Comparison of ENCODE assay signal across 10 cellular contexts in genomic region chr17:74730491-74731346, GRCh38. TPM values are rescaled to one million over a fixed set of nuclear protein-coding genes. Genes with fewer than 3 reads are reported as not detected.
DNase-seq lines count a peak whose midpoint lies in the region; TF ChIP-seq lines count a peak whose summit lies in the region.
"Had no signal": no experiment of that assay in that cellular context is flagged by ENCODE, and none has a peak within 500 bp of the region (broad histone marks: within the 10 kb centered on the region; RNA-seq: fewer than 3 reads in every experiment).

No MANE protein-coding gene starts in this region.

- TF ChIP-seq CTCF in GM13976 (IDR thresholded peaks at IDR 0.05; ENCODE audit: borderline replicate concordance, control extremely low read depth, extremely low read depth, insufficient read depth, missing control alignments) = no peak
- no peak for TF ChIP-seq CTCF in RWPE1 (conservative IDR thresholded peaks at IDR 0.05; ENCODE audit: low read depth)

- in situ Hi-C loops in GM13976 (cut with MboI; ENCODE audit: low sequenced_read_pairs, unreplicated experiment) = no loop called here

- intact Hi-C loops in posterior vena cava (cut with DNase I) = no loop called here

- H3K27ac ChIP-seq in RWPE1 = 0 out of 2 replicates have a peak overlapping the region, but pooled peaks have one; percentile 12

- peak; percentile 32 for DNase-seq in GM13976 (ENCODE audit: low spot score)
- no peak for DNase-seq in RWPE1 (ENCODE audit: low spot score)
- peak; percentile 32 for DNase-seq in activated T-helper 9 cell treated with anti-CD3 and anti-CD28 coated beads, Interleukin-2, amount 50 U/mL, for 16 hours (ENCODE audit: low read depth)
- peak; percentile 78 for DNase-seq in posterior vena cava (ENCODE audit: low spot score)
- no peak for DNase-seq in dermis blood vessel endothelial cell
- no peak for DNase-seq in foreskin melanocyte
- DNase-seq in NCI-H187 treated with DMSO at 0.1 percent for 48 hours (lab: John Stamatoyannopoulos, UW) = no peak
- DNase-seq: DMS79 had no signal

- CTCF ChIA-PET in RWPE1 (lab: Yijun Ruan, JAX) = no interaction called here

- POLR2A ChIA-PET in RWPE1 (lab: Yijun Ruan, JAX; ENCODE audit: low non-redundant PET) = no interaction called here

RNA-seq across cellular contexts. Expression of gene RAB37, which starts 6.3 kb away (rescaled TPM):
- 1 to 10 TPM; 1.1 to 1.6 TPM for total RNA-seq in posterior vena cava
- total RNA-seq in dermis blood vessel endothelial cell = 0.17 and 0.37 TPM in 2 replicates
- total RNA-seq: fibroblast of villous mesenchyme had no signal

RNA-seq across cellular contexts. Expression of gene NHERF1, which starts 17.7 kb away (rescaled TPM):
- 10 to 100 TPM in 1 of 2 donors, 1 to 10 TPM in 1; 7.0 to 11.5 TPM for total RNA-seq in posterior vena cava
- 10.4 and 22.5 TPM in 2 replicates for total RNA-seq in dermis blood vessel endothelial cell

RNA-seq across cellular contexts. Expression of gene CD300LF, which starts 18.0 kb away (rescaled TPM):
- 1 to 10 TPM in 1 of 2 donors, under 1 TPM in 1; 0.48 to 3.1 TPM for total RNA-seq in posterior vena cava
- total RNA-seq in dermis blood vessel endothelial cell = not detected in 2 replicates
- total RNA-seq: fibroblast of villous mesenchyme, H7 had no signal

RNA-seq across cellular contexts. Expression of gene NAT9, which starts 45.4 kb away (rescaled TPM):
- total RNA-seq in posterior vena cava = 10 to 100 TPM; 26.8 to 31.7 TPM
- 29.9 and 37.6 TPM in 2 replicates for total RNA-seq in dermis blood vessel endothelial cell

Comparison
In these comparisons a context has a peak if more than half of its experiments do, and no peak if none do; other contexts are left out.
1. DNase-seq: peak in GM13976 (single experiment), activated T-helper 9 cell treated with anti-CD3 and anti-CD28 coated beads, Interleukin-2, amount 50 U/mL, for 16 hours (single experiment) and posterior vena cava (single experiment); none in RWPE1 (single experiment), dermis blood vessel endothelial cell (single experiment), foreskin melanocyte (single experiment) and NCI-H187 treated with DMSO at 0.1 percent for 48 hours (single experiment).